In the genomic region with DNA sequence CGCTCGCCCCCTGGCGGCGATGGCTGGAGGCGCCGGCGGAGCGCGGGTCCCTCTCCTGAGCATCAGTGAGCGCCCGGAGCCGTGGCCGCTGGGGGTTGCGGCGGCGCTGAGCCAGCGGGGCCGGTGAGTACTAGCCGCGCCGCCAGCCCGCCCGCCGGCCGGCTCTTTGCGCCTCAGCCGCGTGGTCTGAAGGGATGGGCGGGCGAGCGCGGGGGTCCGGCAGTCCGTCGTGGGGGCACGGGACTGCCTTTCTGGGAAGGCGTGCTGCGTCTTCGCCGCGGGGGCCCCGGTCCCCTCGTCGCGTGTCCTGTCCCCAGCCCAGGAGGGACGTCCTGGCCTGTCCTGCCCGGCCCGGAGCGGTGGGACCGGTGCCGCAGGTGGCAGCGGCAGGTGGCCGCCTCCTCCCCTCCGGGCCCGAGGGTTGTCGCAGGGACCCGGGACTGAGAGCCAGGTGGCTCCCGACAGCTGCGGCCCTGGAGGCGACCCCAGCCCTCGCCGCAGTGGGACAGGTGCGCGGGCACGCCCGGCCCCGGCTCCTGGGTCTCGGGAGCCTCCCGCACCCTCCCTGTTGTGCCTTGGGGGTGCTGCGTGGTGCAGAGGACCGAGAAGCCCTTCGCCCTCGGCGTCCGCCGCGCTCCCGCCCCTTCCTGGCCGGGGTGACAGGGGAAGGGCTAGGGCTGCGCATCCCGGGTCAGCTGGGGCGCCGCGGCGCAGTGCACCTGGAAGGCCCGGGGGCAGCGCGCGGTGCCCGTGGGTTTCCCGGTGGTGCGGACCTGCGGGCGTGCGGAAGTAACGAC, we compare ENCODE assay signal across 8 cellular contexts. TPM values are rescaled to one million over a fixed set of nuclear protein-coding genes. Genes with fewer than 3 reads are reported as not detected.
DNase-seq lines count a peak whose midpoint lies in the region; ATAC-seq and TF ChIP-seq lines count a peak whose summit lies in the region.

A gene with protein sequence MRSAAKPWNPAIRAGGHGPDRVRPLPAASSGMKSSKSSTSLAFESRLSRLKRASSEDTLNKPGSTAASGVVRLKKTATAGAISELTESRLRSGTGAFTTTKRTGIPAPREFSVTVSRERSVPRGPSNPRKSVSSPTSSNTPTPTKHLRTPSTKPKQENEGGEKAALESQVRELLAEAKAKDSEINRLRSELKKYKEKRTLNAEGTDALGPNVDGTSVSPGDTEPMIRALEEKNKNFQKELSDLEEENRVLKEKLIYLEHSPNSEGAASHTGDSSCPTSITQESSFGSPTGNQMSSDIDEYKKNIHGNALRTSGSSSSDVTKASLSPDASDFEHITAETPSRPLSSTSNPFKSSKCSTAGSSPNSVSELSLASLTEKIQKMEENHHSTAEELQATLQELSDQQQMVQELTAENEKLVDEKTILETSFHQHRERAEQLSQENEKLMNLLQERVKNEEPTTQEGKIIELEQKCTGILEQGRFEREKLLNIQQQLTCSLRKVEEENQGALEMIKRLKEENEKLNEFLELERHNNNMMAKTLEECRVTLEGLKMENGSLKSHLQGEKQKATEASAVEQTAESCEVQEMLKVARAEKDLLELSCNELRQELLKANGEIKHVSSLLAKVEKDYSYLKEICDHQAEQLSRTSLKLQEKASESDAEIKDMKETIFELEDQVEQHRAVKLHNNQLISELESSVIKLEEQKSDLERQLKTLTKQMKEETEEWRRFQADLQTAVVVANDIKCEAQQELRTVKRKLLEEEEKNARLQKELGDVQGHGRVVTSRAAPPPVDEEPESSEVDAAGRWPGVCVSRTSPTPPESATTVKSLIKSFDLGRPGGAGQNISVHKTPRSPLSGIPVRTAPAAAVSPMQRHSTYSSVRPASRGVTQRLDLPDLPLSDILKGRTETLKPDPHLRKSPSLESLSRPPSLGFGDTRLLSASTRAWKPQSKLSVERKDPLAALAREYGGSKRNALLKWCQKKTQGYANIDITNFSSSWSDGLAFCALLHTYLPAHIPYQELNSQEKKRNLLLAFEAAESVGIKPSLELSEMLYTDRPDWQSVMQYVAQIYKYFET (plus strand): TSS at position 58 of the 797 bp plus-strand sequence. CDS start 87,293 bp downstream, outside the sequence.

- no peaks in the 10 kb centered on the region for H3K36me3 Mint-ChIP-seq in activated naive CD4-positive, alpha-beta T cell treated with anti-CD3 and anti-CD28 coated beads, Interleukin-2, amount 50 U/mL, for 24 hours

- peak within 1 kb of the TSS; percentile 94 for H3K4me2 ChIP-seq in Loucy (ENCODE audit: low read depth, low read length, poor library complexity, severe bottlenecking)

- H2AFZ ChIP-seq in Loucy (ENCODE audit: low read length), result peak within 1 kb of the TSS; percentile 100

- H3K27me3 Mint-ChIP-seq in activated naive CD4-positive, alpha-beta T cell treated with anti-CD3 and anti-CD28 coated beads, Interleukin-2, amount 50 U/mL, for 24 hours, result peaks cover 46% of the 10 kb centered on the region

- no peaks in the 10 kb centered on the region for H3F3A ChIP-seq in Loucy (ENCODE audit: low read depth)

- H3K9me3 Mint-ChIP-seq in activated naive CD4-positive, alpha-beta T cell treated with anti-CD3 and anti-CD28 coated beads, Interleukin-2, amount 50 U/mL, for 24 hours, result no peaks in the 10 kb centered on the region

- DNase-seq in ELF-1 (ENCODE audit: low read depth, low spot score) (peak; percentile 94), GOT3 (lab: John Stamatoyannopoulos, UW) (peak; percentile 67), cardiac septum (ENCODE audit: low spot score) (peak; percentile 93), pons (ENCODE audit: low spot score) (peak; percentile 72), upper lobe of right lung (peak; percentile 69)

- ATAC-seq in SK-N-SH treated with all-trans-retinoic acid at 6 μM for 48 hours (peak; percentile 97), upper lobe of right lung (peak; percentile 99)

- H3K9me2 ChIP-seq in Loucy (replicated peaks; ENCODE audit: low read depth, low read length), result no peaks in the 10 kb centered on the region

- no peaks in the 10 kb centered on the region for H3K79me2 ChIP-seq in Loucy (ENCODE audit: insufficient read depth, low read length)

- TF ChIP-seq CTCF in Loucy (conservative IDR thresholded peaks at IDR 0.05; ENCODE audit: low read length) (peak; percentile 77), upper lobe of right lung (IDR thresholded peaks at IDR 0.05) (peak; percentile 94)

- H4K20me1 ChIP-seq in Loucy (ENCODE audit: insufficient read depth, low read length, poor library complexity, severe bottlenecking), result no peaks in the 10 kb centered on the region

- intact Hi-C loops in cardiac septum (cut with DNase I), result loop anchor here (5.0 kb wide), 3 partner anchors 53 to 108 kb away; no protein-coding TSS in a partner anchor
- intact Hi-C loops in upper lobe of right lung (cut with DNase I), result no loop called here

- peak within 1 kb of the TSS; percentile 72 for H3K9ac ChIP-seq in Loucy (ENCODE audit: low read depth, low read length, poor library complexity, severe bottlenecking)

- H3K9me3 ChIP-seq in Loucy (ENCODE audit: insufficient read depth, low read depth, low read length), result no peaks in the 10 kb centered on the region
- no peaks in the 10 kb centered on the region for H3K9me3 ChIP-seq in upper lobe of right lung

- H3K27me3 ChIP-seq in Loucy (ENCODE audit: insufficient read depth, low read length, poor library complexity, severe bottlenecking) (peaks cover 4% of the 10 kb centered on the region), upper lobe of right lung (peaks cover 48% of the 10 kb centered on the region)

- H3K27ac ChIP-seq in upper lobe of right lung, result no peak within 1 kb of the TSS

- H3K27ac Mint-ChIP-seq in activated naive CD4-positive, alpha-beta T cell treated with anti-CD3 and anti-CD28 coated beads, Interleukin-2, amount 50 U/mL, for 24 hours, result no peak within 1 kb of the TSS

- peak within 1 kb of the TSS; percentile 79 for H3K4me3 ChIP-seq in Loucy (ENCODE audit: low read length, poor library complexity, severe bottlenecking)
- peak within 1 kb of the TSS; percentile 64 for H3K4me3 ChIP-seq in upper lobe of right lung

- peaks cover 15% of the 10 kb centered on the region for H3K4me1 Mint-ChIP-seq in activated naive CD4-positive, alpha-beta T cell treated with anti-CD3 and anti-CD28 coated beads, Interleukin-2, amount 50 U/mL, for 24 hours

- H3K36me3 ChIP-seq in Loucy (ENCODE audit: insufficient read depth, low read length) (no peaks in the 10 kb centered on the region), upper lobe of right lung (no peaks in the 10 kb centered on the region)

- peaks cover 11% of the 10 kb centered on the region for H3K4me1 ChIP-seq in Loucy (ENCODE audit: insufficient read depth, low read length, poor library complexity, severe bottlenecking)
- H3K4me1 ChIP-seq in upper lobe of right lung, result peaks cover 9% of the 10 kb centered on the region

- peak within 1 kb of the TSS; percentile 88 for H3K4me3 Mint-ChIP-seq in activated naive CD4-positive, alpha-beta T cell treated with anti-CD3 and anti-CD28 coated beads, Interleukin-2, amount 50 U/mL, for 24 hours

TF ChIP-seq in SK-N-SH treated with all-trans-retinoic acid at 6 μM for 48 hours, 23 proteins besides CTCF, POLR2A, EP300 and RAD21:
- TF ChIP-seq ISL1 (CRISPR knock-in tag; IDR thresholded peaks at IDR 0.05), result no peak
- no peak for TF ChIP-seq PPARA (CRISPR knock-in tag; IDR thresholded peaks at IDR 0.05; ENCODE audit: borderline replicate concordance)
- TF ChIP-seq, protein P1, sequence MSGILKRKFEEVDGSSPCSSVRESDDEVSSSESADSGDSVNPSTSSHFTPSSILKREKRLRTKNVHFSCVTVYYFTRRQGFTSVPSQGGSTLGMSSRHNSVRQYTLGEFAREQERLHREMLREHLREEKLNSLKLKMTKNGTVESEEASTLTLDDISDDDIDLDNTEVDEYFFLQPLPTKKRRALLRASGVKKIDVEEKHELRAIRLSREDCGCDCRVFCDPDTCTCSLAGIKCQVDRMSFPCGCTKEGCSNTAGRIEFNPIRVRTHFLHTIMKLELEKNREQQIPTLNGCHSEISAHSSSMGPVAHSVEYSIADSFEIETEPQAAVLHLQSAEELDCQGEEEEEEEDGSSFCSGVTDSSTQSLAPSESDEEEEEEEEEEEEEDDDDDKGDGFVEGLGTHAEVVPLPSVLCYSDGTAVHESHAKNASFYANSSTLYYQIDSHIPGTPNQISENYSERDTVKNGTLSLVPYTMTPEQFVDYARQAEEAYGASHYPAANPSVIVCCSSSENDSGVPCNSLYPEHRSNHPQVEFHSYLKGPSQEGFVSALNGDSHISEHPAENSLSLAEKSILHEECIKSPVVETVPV (CRISPR knock-in tag; IDR thresholded peaks at IDR 0.05), result no peak
- TF ChIP-seq RARB (CRISPR knock-in tag; IDR thresholded peaks at IDR 0.05), result no peak
- TF ChIP-seq ZNF8 (CRISPR knock-in tag; IDR thresholded peaks at IDR 0.05), result no peak

RNA-seq across cellular contexts. Expression of the gene that starts here (rescaled TPM):
- 10.1 TPM for total RNA-seq in cardiac septum
- 31.0 TPM for total RNA-seq in upper lobe of right lung
